ENCODE assay signal across 26 cellular contexts in genomic region chr22:37378642-37379058, GRCh38. TPM values are rescaled to one million over a fixed set of nuclear protein-coding genes. Genes with fewer than 3 reads are reported as not detected.
DNase-seq lines count a peak whose midpoint lies in the region; ATAC-seq and TF ChIP-seq lines count a peak whose summit lies in the region.
"Had no signal": no experiment of that assay in that cellular context is flagged by ENCODE, and none has a peak within 500 bp of the region (broad histone marks: within the 10 kb centered on the region; RNA-seq: fewer than 3 reads in every experiment).

No MANE protein-coding gene starts in this region.

- no peak overlapping the region for H3K4ac ChIP-seq in trophoblast cell (ENCODE audit: low read depth, low read length)

- H3K9me3 Mint-ChIP-seq in endothelial cell (ENCODE audit: unreplicated experiment), result no peaks in the 10 kb centered on the region
- H3K9me3 Mint-ChIP-seq: activated CD4-positive, alpha-beta memory T cell treated with anti-CD3 and anti-CD28 coated beads, Interleukin-2, amount 10 ng/mL, durations not matched to agents 7 days and 5 days; natural killer cell treated with Interleukin-12 subunit alpha and Interleukin-12 subunit beta and Interleukin-15 and Interleukin-18, amount 100 ng/mL, for 72 hours; stimulated activated naive CD8-positive, alpha-beta T cell treated with anti-CD3 and anti-CD28 coated beads, Interleukin-15, amount 100 ng/mL, for 72 hours had no signal

- H3K27me3 ChIP-seq in HCT116 (ENCODE audit: insufficient read depth, low read length), result no peaks in the 10 kb centered on the region
- H3K27me3 ChIP-seq in MM.1S (replicated peaks; ENCODE audit: insufficient read depth, low read length), result peaks cover 32% of the 10 kb centered on the region
- H3K27me3 ChIP-seq in trophoblast cell (ENCODE audit: insufficient read depth, low read length), result no peaks in the 10 kb centered on the region
- H3K27me3 ChIP-seq in gastrocnemius medialis, result peaks cover 29 to 46% (median 43%) of the 10 kb centered on the region in 3 donors

- H3K27ac Mint-ChIP-seq in endothelial cell (ENCODE audit: unreplicated experiment), result no peak overlapping the region
- H3K27ac Mint-ChIP-seq: activated CD4-positive, alpha-beta memory T cell treated with anti-CD3 and anti-CD28 coated beads, Interleukin-2, amount 10 ng/mL, durations not matched to agents 7 days and 5 days; natural killer cell treated with Interleukin-12 subunit alpha and Interleukin-12 subunit beta and Interleukin-15 and Interleukin-18, amount 100 ng/mL, for 72 hours; stimulated activated naive CD8-positive, alpha-beta T cell treated with anti-CD3 and anti-CD28 coated beads, Interleukin-15, amount 100 ng/mL, for 72 hours had no signal

- H3K27me3 Mint-ChIP-seq in endothelial cell (ENCODE audit: unreplicated experiment), result peaks cover 10% of the 10 kb centered on the region

- H3K23ac ChIP-seq in trophoblast cell (ENCODE audit: low read length), result no peak overlapping the region

- RAD21 ChIA-PET in HCT116 (lab: Charles Lee; ENCODE audit: low non-redundant PET in 1 of 2, low total read pairs in 2 of 2, uncharacterized antibody in 2 of 2, unreplicated experiment in 2 of 2), result no interaction called here

- H3K4me1 ChIP-seq in HCT116 (ENCODE audit: control insufficient read depth in 1 of 2, insufficient read depth in 2 of 2, low read length in 2 of 2) (peaks cover 0 to 35% of the 10 kb centered on the region in 2 experiments; a peak in 2 of 4 replicates), MM.1S (ENCODE audit: low read length) (peaks cover 28% of the 10 kb centered on the region), trophoblast cell (ENCODE audit: control insufficient read depth in 1 of 2, insufficient read depth in 2 of 2, low read length in 2 of 2) (no peaks in the 10 kb centered on the region), gastrocnemius medialis (no peaks in the 10 kb centered on the region)
- H3K4me1 ChIP-seq: breast epithelium, parathyroid adenoma, transverse colon had no signal

- H3K14ac ChIP-seq in trophoblast cell (ENCODE audit: low read length), result no peak overlapping the region

- no peak overlapping the region for H3K9ac ChIP-seq in HCT116 (ENCODE audit: low read length)
- peak overlapping the region; percentile 18; the same call in 1 of the 2 replicates for H3K9ac ChIP-seq in MM.1S (ENCODE audit: low read length)
- H3K9ac ChIP-seq in trophoblast cell (ENCODE audit: low read length), result no peak overlapping the region
- H3K9ac ChIP-seq: parathyroid adenoma had no signal

- H4K91ac ChIP-seq in trophoblast cell (ENCODE audit: low read depth, low read length), result no peak overlapping the region

- BruUV-seq in HCT116 (replicated peaks; lab: Mats Ljungman, UMichigan), result no TSS peak

- H2AK5ac ChIP-seq in trophoblast cell (ENCODE audit: low read length), result no peak overlapping the region

- peak overlapping the region; percentile 1; the same call in 1 of the 2 replicates for H3K27ac ChIP-seq in HCT116 (ENCODE audit: low read depth, low read length)
- peak overlapping the region; percentile 48; the same call in 1 of the 2 replicates for H3K27ac ChIP-seq in MM.1S (ENCODE audit: low read length)
- no peak overlapping the region for H3K27ac ChIP-seq in trophoblast cell (ENCODE audit: low read depth, low read length)
- no peak overlapping the region for H3K27ac ChIP-seq in gastrocnemius medialis
- H3K27ac ChIP-seq: breast epithelium, heart right ventricle, parathyroid adenoma, transverse colon had no signal

- H3K36me3 ChIP-seq in HCT116 (ENCODE audit: control insufficient read depth in 1 of 2, insufficient read depth in 2 of 2, low read length in 2 of 2) (no peaks in the 10 kb centered on the region), MM.1S (replicated peaks; ENCODE audit: insufficient read depth, low read length) (no peaks in the 10 kb centered on the region), trophoblast cell (ENCODE audit: control insufficient read depth in 1 of 2, insufficient read depth in 2 of 2, low read length in 2 of 2) (no peaks in the 10 kb centered on the region), gastrocnemius medialis (no peaks in the 10 kb centered on the region)
- H3K36me3 ChIP-seq: BE2C, breast epithelium, heart right ventricle, transverse colon had no signal

- no peak overlapping the region for H3K4me3 Mint-ChIP-seq in endothelial cell (ENCODE audit: unreplicated experiment)
- H3K4me3 Mint-ChIP-seq: activated CD4-positive, alpha-beta memory T cell treated with anti-CD3 and anti-CD28 coated beads, Interleukin-2, amount 10 ng/mL, durations not matched to agents 7 days and 5 days; natural killer cell treated with Interleukin-12 subunit alpha and Interleukin-12 subunit beta and Interleukin-15 and Interleukin-18, amount 100 ng/mL, for 72 hours; stimulated activated naive CD8-positive, alpha-beta T cell treated with anti-CD3 and anti-CD28 coated beads, Interleukin-15, amount 100 ng/mL, for 72 hours had no signal

- intact Hi-C loops in HCT116 (cut with micrococcal nuclease) (no loop called here), gastrocnemius medialis (cut with DNase I; ENCODE audit: low total_unique reads) (no loop called here), left colon (cut with DNase I, micrococcal nuclease) (no loop called here)

- no peak overlapping the region for H2AFZ ChIP-seq in HCT116 (ENCODE audit: low read depth, low read length, poor library complexity, severe bottlenecking)
- H2AFZ ChIP-seq in MM.1S (ENCODE audit: low read length), result peak overlapping the region; percentile 19; the same call in 1 of the 2 replicates
- no peak overlapping the region for H2AFZ ChIP-seq in trophoblast cell (ENCODE audit: insufficient read depth, low read length, poor library complexity)
- H2AFZ ChIP-seq: parathyroid adenoma had no signal

- no peak overlapping the region for H4K12ac ChIP-seq in trophoblast cell (ENCODE audit: low read depth, low read length)

- H3K4me1 Mint-ChIP-seq in endothelial cell (ENCODE audit: unreplicated experiment), result peaks cover 9% of the 10 kb centered on the region
- H3K4me1 Mint-ChIP-seq: activated CD4-positive, alpha-beta memory T cell treated with anti-CD3 and anti-CD28 coated beads, Interleukin-2, amount 10 ng/mL, durations not matched to agents 7 days and 5 days had no signal

- no peaks in the 10 kb centered on the region for H3K9me3 ChIP-seq in HCT116 (ENCODE audit: control insufficient read depth in 1 of 2, insufficient read depth in 1 of 2, low read depth in 1 of 2, low read length in 2 of 2)
- H3K9me3 ChIP-seq in MM.1S (replicated peaks; ENCODE audit: insufficient read depth, low read length), result no peaks in the 10 kb centered on the region
- peaks cover 3% of the 10 kb centered on the region for H3K9me3 ChIP-seq in trophoblast cell (ENCODE audit: insufficient read depth, low read depth, low read length)
- no peaks in the 10 kb centered on the region for H3K9me3 ChIP-seq in gastrocnemius medialis
- H3K9me3 ChIP-seq: BE2C, breast epithelium, heart right ventricle, transverse colon had no signal

- H3K4me2 ChIP-seq in HCT116 (ENCODE audit: low read length) (peak overlapping the region; percentile 52), MM.1S (ENCODE audit: low read depth, low read length) (peak overlapping the region; percentile 6; the same call in 1 of the 2 replicates), trophoblast cell (ENCODE audit: low read length) (no peak overlapping the region)

- ATAC-seq in HCT116 (peak; percentile 63), gastrocnemius medialis (no peak), GM21723 (IDR thresholded peaks at IDR 0.05; ENCODE audit: unreplicated experiment) (no peak), left colon (no peak)
- ATAC-seq: heart right ventricle; left ventricle myocardium superior; natural killer cell treated with Interleukin-12 subunit alpha and Interleukin-12 subunit beta and Interleukin-15 and Interleukin-18, amount 100 ng/mL, for 72 hours; right cardiac atrium; stimulated activated naive CD8-positive, alpha-beta T cell treated with anti-CD3 and anti-CD28 coated beads, Interleukin-15, amount 100 ng/mL, for 72 hours had no signal

- H4K20me1 ChIP-seq in HCT116 (ENCODE audit: insufficient read depth) (no peaks in the 10 kb centered on the region), MM.1S (ENCODE audit: insufficient read depth, low read length) (no peaks in the 10 kb centered on the region)

- CTCF ChIA-PET in HCT116 (lab: Charles Lee), result no interaction called here

- no peaks in the 10 kb centered on the region for H3K9me2 ChIP-seq in HCT116 (ENCODE audit: insufficient read depth)
- H3K9me2 ChIP-seq in MM.1S (replicated peaks; ENCODE audit: insufficient read depth, low read length), result no peaks in the 10 kb centered on the region

- in situ Hi-C loops in gastrocnemius medialis (cut with MboI; ENCODE audit: low sequenced_read_pairs in 4 of 4), result no loop called here

- H3K79me1 ChIP-seq in trophoblast cell (ENCODE audit: low read length), result no peaks in the 10 kb centered on the region

- TF ChIP-seq POLR2A in HCT116 (IDR thresholded peaks at IDR 0.05; ENCODE audit: borderline replicate concordance, extremely low read depth, insufficient read depth, insufficient read length) (no peak), gastrocnemius medialis (IDR thresholded peaks at IDR 0.05) (no peak)

- H3F3A ChIP-seq in MM.1S (ENCODE audit: insufficient read depth, low read length), result no peaks in the 10 kb centered on the region

- no peak overlapping the region for H4K8ac ChIP-seq in trophoblast cell (ENCODE audit: low read depth, low read length)

- H3K4me3 ChIP-seq in HCT116 (replicated peaks in 1 of 2; ENCODE audit: low read depth in 1 of 2, low read length in 2 of 2) (no peak overlapping the region), MM.1S (ENCODE audit: low read length) (no peak overlapping the region), choroid plexus epithelial cell (ENCODE audit: low read depth, low read length) (no peak overlapping the region), trophoblast cell (ENCODE audit: low read depth, low read length) (peak overlapping the region; percentile 9), gastrocnemius medialis (no peak overlapping the region)
- H3K4me3 ChIP-seq: breast epithelium, heart right ventricle, transverse colon had no signal

- H3K79me2 ChIP-seq in HCT116 (ENCODE audit: insufficient read depth, low read length), result no peaks in the 10 kb centered on the region
- H3K79me2 ChIP-seq in MM.1S (ENCODE audit: low read length), result no peaks in the 10 kb centered on the region
- H3K79me2 ChIP-seq in trophoblast cell (ENCODE audit: control insufficient read depth, insufficient read depth, low read length, poor library complexity), result no peaks in the 10 kb centered on the region
- H3K79me2 ChIP-seq: parathyroid adenoma had no signal

- peaks cover 3% of the 10 kb centered on the region for H3K36me3 Mint-ChIP-seq in endothelial cell (ENCODE audit: low read depth, unreplicated experiment)
- H3K36me3 Mint-ChIP-seq: natural killer cell treated with Interleukin-12 subunit alpha and Interleukin-12 subunit beta and Interleukin-15 and Interleukin-18, amount 100 ng/mL, for 72 hours had no signal

- no peak overlapping the region for H2BK12ac ChIP-seq in trophoblast cell (ENCODE audit: low read length)

- DNase-seq in HCT116 (ENCODE audit: low read depth, low spot score) (no peak), MM.1S (no peak), choroid plexus epithelial cell (ENCODE audit: low read depth) (peak; percentile 33), trophoblast cell (no peak), gastrocnemius medialis (no peak), left colon (no peak), endothelial cell (ENCODE audit: low spot score) (no peak)
- DNase-seq: activated CD4-positive, alpha-beta memory T cell treated with anti-CD3 and anti-CD28 coated beads, Interleukin-2, amount 10 ng/mL, durations not matched to agents 7 days and 5 days; activated gamma-delta T cell treated with Interleukin-2 at 50 U/mL for 16 hours; BE2C; COR-L47; DND-41; heart right ventricle; left ventricle myocardium superior; midbrain; NCI-H2107; NCI-H510A treated with DMSO at 0.1 percent for 48 hours; right cardiac atrium; stimulated activated CD4-positive, alpha-beta T cell treated with anti-CD3 and anti-CD28 coated beads, Interleukin-12 subunit alpha, Interleukin-12 subunit beta, amount 100 ng/mL, for 4 hours; stimulated activated naive CD8-positive, alpha-beta T cell treated with anti-CD3 and anti-CD28 coated beads, Interleukin-15, amount 100 ng/mL, for 72 hours; T1000; transverse colon had no signal

- no CpG with 5 or more reads among the region's 14 CpGs for whole genome bisulfite sequencing in trophoblast cell (ENCODE audit: extremely low coverage, insufficient coverage, insufficient read length)

- H2BK120ac ChIP-seq in trophoblast cell (ENCODE audit: insufficient read depth, low read length, poor library complexity), result no peak overlapping the region

- TF ChIP-seq CTCF in HCT116 (IDR thresholded peaks at IDR 0.05 in 2 of 3, conservative IDR thresholded peaks at IDR 0.05 in 1 of 3; ENCODE audit: borderline replicate concordance in 1 of 3, insufficient read depth in 1 of 3, low read depth in 2 of 3, low read length in 2 of 3), result no peak
- no peak for TF ChIP-seq CTCF in MM.1S (IDR thresholded peaks at IDR 0.05; ENCODE audit: low read length)
- no peak for TF ChIP-seq CTCF in choroid plexus epithelial cell (conservative IDR thresholded peaks at IDR 0.05; ENCODE audit: low read depth, low read length)
- no peak for TF ChIP-seq CTCF in gastrocnemius medialis (IDR thresholded peaks at IDR 0.05 in 4 of 5, conservative IDR thresholded peaks at IDR 0.05 in 1 of 5)
- no peak for TF ChIP-seq CTCF in endothelial cell (IDR thresholded peaks at IDR 0.05; ENCODE audit: unreplicated experiment)

- H3K18ac ChIP-seq in trophoblast cell (ENCODE audit: low read length), result no peak overlapping the region

- no peak for TF ChIP-seq RAD21 in HCT116 (IDR thresholded peaks at IDR 0.05; ENCODE audit: low read depth)

- H2BK5ac ChIP-seq in trophoblast cell (ENCODE audit: low read depth, low read length, poor library complexity), result no peak overlapping the region

- POLR2A ChIA-PET in HCT116 (lab: Charles Lee), result no interaction called here

RNA-seq across cellular contexts. Expression of gene ELFN2, which starts 48.6 kb away (rescaled TPM):
- 45.4 TPM for total RNA-seq in HCT116 (2021; ENCODE audit: unreplicated experiment)
- polyA plus RNA-seq in HCT116 (2012), result 30.1 TPM in 2 replicates
- polyA plus RNA-seq in trophoblast cell (2013), result 0.49 and 0.51 TPM in 2 replicates
- total RNA-seq in gastrocnemius medialis, result under 1 TPM in 2 of 4 donors, not detected in 2; 0.02 to 0.03 TPM
- total RNA-seq in left colon, result under 1 TPM in 1 of 2 donors, not detected in 1; 0.20 TPM
- 1.2 TPM for total RNA-seq in endothelial cell (ENCODE audit: unreplicated experiment)
- total RNA-seq: breast epithelium had no signal

Comparison
In these comparisons a context has a peak if more than half of its experiments do, and no peak if none do; other contexts are left out.
1. H3K27ac ChIP-seq: peak in HCT116 (single experiment) and MM.1S (single experiment); none in trophoblast cell (single experiment) and gastrocnemius medialis (0 of 4).
2. RNA of gene ELFN2, which starts 48.6 kb away (total RNA-seq): 45.4 TPM in HCT116 (single experiment); 1.2 TPM in endothelial cell (single experiment), 0.20 TPM in left colon and 0.02 to 0.03 TPM in gastrocnemius medialis; every median in the first group is over 10 times any median in the second.